30 cellular contexts compared by ENCODE assay signal in genomic region chr6:131900231-131900630, GRCh38. TPM values are rescaled to one million over a fixed set of nuclear protein-coding genes. Genes with fewer than 3 reads are reported as not detected.
"Had no signal": no experiment of that assay in that cellular context is flagged by ENCODE, and none has a peak within 500 bp of the region (broad histone marks: within the 10 kb centered on the region; RNA-seq: fewer than 3 reads in every experiment).

No MANE protein-coding gene starts in this region.

- H3K27me3 ChIP-seq: adrenal gland, body of pancreas, colonic mucosa, gastrocnemius medialis, ovary, sigmoid colon, stomach, thyroid gland, upper lobe of right lung had no signal

- H3K4me1 ChIP-seq: adrenal gland, colonic mucosa, gastrocnemius medialis, sigmoid colon, upper lobe of right lung had no signal

- H3K4me1 Mint-ChIP-seq: activated naive CD8-positive, alpha-beta T cell treated with anti-CD3 and anti-CD28 coated beads for 36 hours had no signal

- H3K36me3 Mint-ChIP-seq: activated naive CD8-positive, alpha-beta T cell treated with anti-CD3 and anti-CD28 coated beads for 36 hours; mesothelial cell of epicardium had no signal

- H3K9me3 ChIP-seq: adrenal gland, body of pancreas, colonic mucosa, gastrocnemius medialis, ovary, thyroid gland, upper lobe of right lung had no signal

- H3K4me3 Mint-ChIP-seq: activated naive CD4-positive, alpha-beta T cell treated with anti-CD3 and anti-CD28 coated beads for 36 hours; activated naive CD8-positive, alpha-beta T cell treated with anti-CD3 and anti-CD28 coated beads for 36 hours; mesothelial cell of epicardium; naive thymus-derived CD4-positive, alpha-beta T cell; stimulated activated memory B cell treated with anti-CD40 and anti-IgM and Interleukin-4, amounts not matched to agents 10 μg/mL and 1 μg/mL and 100 μg/mL, for 72 hours had no signal

- ATAC-seq: body of pancreas; gastrocnemius medialis; left cardiac atrium; naive thymus-derived CD4-positive, alpha-beta T cell; stimulated activated memory B cell treated with anti-CD40 and anti-IgM and Interleukin-4, amounts not matched to agents 10 μg/mL and 1 μg/mL and 100 μg/mL, for 72 hours; upper lobe of right lung had no signal

- DNase-seq: activated CD4-positive, alpha-beta T cell treated with anti-CD3 and anti-CD28 coated beads, Interleukin-2, amount 50 U/mL, for 1 hour; activated effector memory CD4-positive, alpha-beta T cell treated with anti-CD3 and anti-CD28 coated beads, Interleukin-2, amount 50 U/mL, for 16 hours; activated naive CD4-positive, alpha-beta T cell treated with anti-CD3 and anti-CD28 coated beads for 36 hours; activated naive CD8-positive, alpha-beta T cell treated with anti-CD3 and anti-CD28 coated beads for 36 hours; adrenal gland; aorta; body of pancreas; colonic mucosa; effector CD8-positive, alpha-beta T cell; gastrocnemius medialis; glutamatergic neuron; left cardiac atrium; mammary epithelial cell; naive thymus-derived CD4-positive, alpha-beta T cell; ovary; retina; sigmoid colon; small intestine; stimulated activated CD4-positive, alpha-beta T cell treated with anti-CD3 and anti-CD28 coated beads, Interleukin-1b, Interleukin-23, amount 100 ng/mL, for 48 hours; stimulated activated CD4-positive, alpha-beta T cell treated with anti-CD3 and anti-CD28 coated beads, Interleukin-4, amount 100 ng/mL, for 4 hours; stimulated activated CD8-positive, alpha-beta memory T cell treated with anti-CD3 and anti-CD28 coated beads, Interleukin-4, amount 100 ng/mL, for 48 hours; stomach; T-helper 2 cell; thyroid gland; upper lobe of right lung had no signal

- H3K36me3 ChIP-seq: adrenal gland, colonic mucosa, gastrocnemius medialis, ovary, sigmoid colon, stomach, thyroid gland, upper lobe of right lung had no signal

- FAIRE-seq: endometrium, keratinocyte, small intestine had no signal

- H3K27ac ChIP-seq: adrenal gland, body of pancreas, colonic mucosa, gastrocnemius medialis, ovary, sigmoid colon, stomach, thyroid gland, upper lobe of right lung had no signal

- H3K27ac Mint-ChIP-seq: activated naive CD4-positive, alpha-beta T cell treated with anti-CD3 and anti-CD28 coated beads for 36 hours; activated naive CD8-positive, alpha-beta T cell treated with anti-CD3 and anti-CD28 coated beads for 36 hours; mesothelial cell of epicardium; naive thymus-derived CD4-positive, alpha-beta T cell; progenitor cell of endocrine pancreas; stimulated activated memory B cell treated with anti-CD40 and anti-IgM and Interleukin-4, amounts not matched to agents 10 μg/mL and 1 μg/mL and 100 μg/mL, for 72 hours had no signal

- H3K4me3 ChIP-seq: adrenal gland, body of pancreas, colonic mucosa, gastrocnemius medialis, ovary, sigmoid colon, stomach, thyroid gland, upper lobe of right lung had no signal

RNA-seq across cellular contexts. Expression of gene CCN2, which starts 50.9 kb away (rescaled TPM):
- total RNA-seq: activated naive CD4-positive, alpha-beta T cell treated with anti-CD3 and anti-CD28 coated beads for 36 hours; activated naive CD8-positive, alpha-beta T cell treated with anti-CD3 and anti-CD28 coated beads for 36 hours; naive thymus-derived CD4-positive, alpha-beta T cell had no signal
- polyA plus RNA-seq: naive thymus-derived CD4-positive, alpha-beta T cell had no signal
